In the genomic region with DNA sequence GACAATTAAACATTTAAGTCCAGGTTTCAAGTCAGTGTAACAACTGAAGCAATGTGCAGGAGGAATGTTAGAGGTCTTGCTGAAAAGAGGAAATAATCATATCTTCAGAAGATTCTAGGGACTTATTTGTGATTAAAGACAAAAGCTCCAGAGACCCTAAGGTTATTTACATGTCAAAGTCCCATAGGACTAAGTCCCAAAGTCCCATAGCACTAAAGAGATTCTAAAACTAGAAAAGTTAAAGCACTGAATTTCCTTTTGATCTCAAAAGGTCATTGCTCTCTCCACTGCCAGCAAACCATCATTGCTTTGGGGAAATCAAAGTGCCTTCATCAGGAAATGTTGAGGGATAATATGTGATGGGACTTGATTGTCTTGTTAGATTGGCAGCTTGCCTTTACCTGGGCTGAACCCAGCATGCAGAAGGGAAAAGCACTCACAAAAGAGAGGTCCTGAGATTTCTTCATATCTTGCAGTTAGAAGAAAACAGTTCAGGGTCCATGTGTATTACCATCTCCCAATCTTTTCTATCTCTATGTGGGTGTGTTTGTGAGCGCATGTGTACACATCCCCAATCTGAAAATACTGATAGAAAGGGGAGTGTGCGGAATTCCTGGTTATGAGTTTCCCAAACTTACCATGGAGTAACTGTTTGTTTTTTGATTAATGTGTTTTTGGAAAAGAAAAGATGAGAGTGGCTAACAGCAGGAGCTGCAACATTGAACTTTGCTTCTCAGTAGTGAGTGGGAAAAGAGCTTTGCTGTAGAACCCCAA, we compare ENCODE assay signal across 2 cellular contexts.
TF ChIP-seq lines count a peak whose summit lies in the region.

No MANE protein-coding gene starts in this region.

TF ChIP-seq in HCT116, 20 proteins besides CTCF, POLR2A, EP300 and RAD21:
- TF ChIP-seq CBX3 (IDR thresholded peaks at IDR 0.05; ENCODE audit: low read depth) (no peak), TCF7L2 (IDR thresholded peaks at IDR 0.05; ENCODE audit: borderline replicate concordance, extremely low read depth, insufficient read depth, insufficient read length) (no peak), SIN3A (IDR thresholded peaks at IDR 0.05; ENCODE audit: low read depth) (no peak), POLR2AphosphoS5 (IDR thresholded peaks at IDR 0.05; ENCODE audit: low read depth, low read length) (no peak), EZH2phosphoT487 (IDR thresholded peaks at IDR 0.05; ENCODE audit: borderline replicate concordance) (no peak), EGR1 (IDR thresholded peaks at IDR 0.05; ENCODE audit: low read depth) (no peak), FOSL1 (IDR thresholded peaks at IDR 0.05; ENCODE audit: low read depth) (no peak), ZBTB33 (IDR thresholded peaks at IDR 0.05; ENCODE audit: extremely low read depth, insufficient replicate concordance, low read length) (no peak)
- TF ChIP-seq, protein P1, sequence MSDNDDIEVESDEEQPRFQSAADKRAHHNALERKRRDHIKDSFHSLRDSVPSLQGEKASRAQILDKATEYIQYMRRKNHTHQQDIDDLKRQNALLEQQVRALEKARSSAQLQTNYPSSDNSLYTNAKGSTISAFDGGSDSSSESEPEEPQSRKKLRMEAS (IDR thresholded peaks at IDR 0.05) = no peak
- TF ChIP-seq, protein P2, sequence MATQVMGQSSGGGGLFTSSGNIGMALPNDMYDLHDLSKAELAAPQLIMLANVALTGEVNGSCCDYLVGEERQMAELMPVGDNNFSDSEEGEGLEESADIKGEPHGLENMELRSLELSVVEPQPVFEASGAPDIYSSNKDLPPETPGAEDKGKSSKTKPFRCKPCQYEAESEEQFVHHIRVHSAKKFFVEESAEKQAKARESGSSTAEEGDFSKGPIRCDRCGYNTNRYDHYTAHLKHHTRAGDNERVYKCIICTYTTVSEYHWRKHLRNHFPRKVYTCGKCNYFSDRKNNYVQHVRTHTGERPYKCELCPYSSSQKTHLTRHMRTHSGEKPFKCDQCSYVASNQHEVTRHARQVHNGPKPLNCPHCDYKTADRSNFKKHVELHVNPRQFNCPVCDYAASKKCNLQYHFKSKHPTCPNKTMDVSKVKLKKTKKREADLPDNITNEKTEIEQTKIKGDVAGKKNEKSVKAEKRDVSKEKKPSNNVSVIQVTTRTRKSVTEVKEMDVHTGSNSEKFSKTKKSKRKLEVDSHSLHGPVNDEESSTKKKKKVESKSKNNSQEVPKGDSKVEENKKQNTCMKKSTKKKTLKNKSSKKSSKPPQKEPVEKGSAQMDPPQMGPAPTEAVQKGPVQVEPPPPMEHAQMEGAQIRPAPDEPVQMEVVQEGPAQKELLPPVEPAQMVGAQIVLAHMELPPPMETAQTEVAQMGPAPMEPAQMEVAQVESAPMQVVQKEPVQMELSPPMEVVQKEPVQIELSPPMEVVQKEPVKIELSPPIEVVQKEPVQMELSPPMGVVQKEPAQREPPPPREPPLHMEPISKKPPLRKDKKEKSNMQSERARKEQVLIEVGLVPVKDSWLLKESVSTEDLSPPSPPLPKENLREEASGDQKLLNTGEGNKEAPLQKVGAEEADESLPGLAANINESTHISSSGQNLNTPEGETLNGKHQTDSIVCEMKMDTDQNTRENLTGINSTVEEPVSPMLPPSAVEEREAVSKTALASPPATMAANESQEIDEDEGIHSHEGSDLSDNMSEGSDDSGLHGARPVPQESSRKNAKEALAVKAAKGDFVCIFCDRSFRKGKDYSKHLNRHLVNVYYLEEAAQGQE (IDR thresholded peaks at IDR 0.05; ENCODE audit: low read depth) = no peak

TF ChIP-seq in liver, 16 proteins besides CTCF, POLR2A, EP300 and RAD21:
- TF ChIP-seq HNF4G (IDR thresholded peaks at IDR 0.05) (peak; percentile 62), TAF1 (conservative IDR thresholded peaks at IDR 0.05) (no peak), ZBTB33 (IDR thresholded peaks at IDR 0.05) (peak; percentile 72), NR2F2 (IDR thresholded peaks at IDR 0.05) (no peak), EGR1 (IDR thresholded peaks at IDR 0.05; ENCODE audit: low read depth in 2 of 2) (peak; percentile 25 to 67), FOXA2 (IDR thresholded peaks at IDR 0.05) (peak; percentile 90), FOXA1 (IDR thresholded peaks at IDR 0.05) (peak; percentile 76), JUND (IDR thresholded peaks at IDR 0.05) (peak; percentile 35 to 74), RXRA (IDR thresholded peaks at IDR 0.05) (peak; percentile 95 to 96), SP1 (IDR thresholded peaks at IDR 0.05) (peak; percentile 72), HNF4A (conservative IDR thresholded peaks at IDR 0.05) (peak; percentile 86 to 92), YY1 (IDR thresholded peaks at IDR 0.05) (peak; percentile 71), GABPA (IDR thresholded peaks at IDR 0.05 in 1 of 2, conservative IDR thresholded peaks at IDR 0.05 in 1 of 2) (peak in 1 of 2 donors; percentile 37)
- TF ChIP-seq, protein P1 (IDR thresholded peaks at IDR 0.05) = peak; percentile 77
- TF ChIP-seq, protein P3, sequence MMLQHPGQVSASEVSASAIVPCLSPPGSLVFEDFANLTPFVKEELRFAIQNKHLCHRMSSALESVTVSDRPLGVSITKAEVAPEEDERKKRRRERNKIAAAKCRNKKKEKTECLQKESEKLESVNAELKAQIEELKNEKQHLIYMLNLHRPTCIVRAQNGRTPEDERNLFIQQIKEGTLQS (IDR thresholded peaks at IDR 0.05) = no peak
- TF ChIP-seq, protein P2 (IDR thresholded peaks at IDR 0.05) = peak; percentile 45
